27 cellular contexts compared by ENCODE assay signal in genomic region chr4:118999919-119000318, GRCh38.
DNase-seq lines count a peak whose midpoint lies in the region; ATAC-seq, FAIRE-seq and TF ChIP-seq lines count a peak whose summit lies in the region.
"Had no signal": no experiment of that assay in that cellular context is flagged by ENCODE, and none has a peak within 500 bp of the region (broad histone marks: within the 10 kb centered on the region; RNA-seq: fewer than 3 reads in every experiment).

No MANE protein-coding gene starts in this region.

- intact Hi-C loops in CD8-positive, alpha-beta T cell (cut with DNase I, micrococcal nuclease) = no loop called here

- no peak overlapping the region for H2BK12ac ChIP-seq in H1 (ENCODE audit: low read depth, low read length)

- H3K4me1 ChIP-seq in H1 (replicated peaks in 1 of 4; ENCODE audit: control insufficient read depth in 3 of 4, insufficient read depth in 4 of 4, low read length in 3 of 4) (peaks cover 0 to 8% (median 4%) of the 10 kb centered on the region in 4 experiments; a peak in 2 of 7 replicates), stomach smooth muscle (ENCODE audit: control insufficient read depth, insufficient read depth, low read length) (peaks cover 19% of the 10 kb centered on the region)
- H3K4me1 ChIP-seq in CD8-positive, alpha-beta T cell (ENCODE audit: insufficient read depth, low read length) = no peaks in the 10 kb centered on the region
- H3K4me1 ChIP-seq: BE2C, body of pancreas had no signal

- H3K27me3 ChIP-seq in H1 (replicated peaks in 1 of 4; ENCODE audit: control insufficient read depth in 3 of 4, extremely low read depth in 1 of 4, insufficient read depth in 3 of 4, low read length in 3 of 4) (no peaks in the 10 kb centered on the region), stomach smooth muscle (ENCODE audit: control insufficient read depth in 1 of 2, insufficient read depth in 2 of 2, low read length in 2 of 2) (no peaks in the 10 kb centered on the region)
- H3K27me3 ChIP-seq in CD8-positive, alpha-beta T cell (ENCODE audit: insufficient read depth, low read length) = no peaks in the 10 kb centered on the region
- H3K27me3 ChIP-seq: BE2C, body of pancreas had no signal

- no peaks in the 10 kb centered on the region for H3K36me3 ChIP-seq in H1 (ENCODE audit: control insufficient read depth in 2 of 4, insufficient read depth in 4 of 4, low read length in 3 of 4)
- H3K36me3 ChIP-seq in stomach smooth muscle (ENCODE audit: control insufficient read depth in 2 of 2, insufficient read depth in 2 of 2, low read length in 2 of 2) = peaks cover 0 to 4% of the 10 kb centered on the region in 2 donors
- H3K36me3 ChIP-seq in CD8-positive, alpha-beta T cell (ENCODE audit: insufficient read depth, low read length) = no peaks in the 10 kb centered on the region

- H3K27ac ChIP-seq in H1 (ENCODE audit: low read depth, low read length) (no peak overlapping the region), stomach smooth muscle (ENCODE audit: low read length) (peak overlapping the region; percentile 82)
- H3K27ac ChIP-seq in CD8-positive, alpha-beta T cell (ENCODE audit: low read depth, low read length) = no peak overlapping the region
- H3K27ac ChIP-seq: body of pancreas had no signal

- H4K8ac ChIP-seq in H1 (ENCODE audit: extremely low read depth, insufficient read depth, low read length) = no peak overlapping the region

- no peaks in the 10 kb centered on the region for H3K9me3 ChIP-seq in H1 (ENCODE audit: insufficient read depth in 2 of 2, low read depth in 1 of 2, low read length in 1 of 2)
- H3K9me3 ChIP-seq in stomach smooth muscle (ENCODE audit: control insufficient read depth in 2 of 2, low read length in 2 of 2) = no peaks in the 10 kb centered on the region
- H3K9me3 ChIP-seq in CD8-positive, alpha-beta T cell (ENCODE audit: low read length) = no peaks in the 10 kb centered on the region
- H3K9me3 ChIP-seq: BE2C, body of pancreas had no signal

- DNase-seq in LNCaP clone FGC (ENCODE audit: low read depth) (peak; percentile 17), H1 (ENCODE audit: low read depth in 1 of 2, low spot score in 2 of 2) (no peak), mesothelial cell of epicardium (ENCODE audit: low spot score in 2 of 2, unreplicated experiment in 2 of 2) (no peak), dermis blood vessel endothelial cell (no peak)
- no peak for DNase-seq in CD8-positive, alpha-beta T cell
- DNase-seq: ACHN; activated CD4-positive, alpha-beta T cell treated with anti-CD3 and anti-CD28 coated beads, Interleukin-2, amount 10 ng/mL, durations not matched to agents 24 days and 14 days; activated naive CD8-positive, alpha-beta T cell treated with anti-CD3 and anti-CD28 coated beads, Interleukin-2, amount 50 U/mL, for 24 hours; activated T-cell treated with anti-CD3 and anti-CD28 coated beads, Interleukin-2, amount 50 U/mL, for 24 hours; BE2C; body of pancreas; DMS153; effector memory CD8-positive, alpha-beta T cell; H9; midbrain; NCI-H1105; NCI-H2029; NCI-H524 treated with DMSO at 0.1 percent for 48 hours; PC-3; stimulated activated CD4-positive, alpha-beta T cell treated with anti-CD3 and anti-CD28 coated beads, Interleukin-15, amount 100 ng/mL, for 24 hours; stimulated activated naive CD4-positive, alpha-beta T cell treated with Interleukin-2 at 50 U/mL for 16 hours; T-helper 9 cell had no signal

- no peaks in the 10 kb centered on the region for H4K20me1 ChIP-seq in H1 (replicated peaks in 1 of 2; ENCODE audit: control insufficient read depth in 1 of 2, insufficient read depth in 2 of 2, low read length in 2 of 2)

- H3K14ac ChIP-seq in H1 (ENCODE audit: insufficient read length) = no peak overlapping the region

- 79% methylated on average over 1 of the region's 1 CpG; no CpG with 5 or more reads in 1 of the 2 experiments for WGBS in H1 (ENCODE audit: extremely low coverage in 1 of 2, insufficient coverage in 1 of 2, insufficient read length in 1 of 2, insufficient replicate concordance in 2 of 2, low coverage in 1 of 2, low lambda C conversion rate in 2 of 2, missing lambda C conversion rate in 1 of 2), 2 experiments

- no peak overlapping the region for H4K91ac ChIP-seq in H1 (replicated peaks; ENCODE audit: insufficient read length, low read length)

- H3K56ac ChIP-seq in H1 (replicated peaks; ENCODE audit: insufficient read length, low read depth, low read length) = no peak overlapping the region

- H3K18ac ChIP-seq in H1 (ENCODE audit: extremely low read depth, low read length) = no peak overlapping the region

- no peak overlapping the region for H3K4ac ChIP-seq in H1 (replicated peaks; ENCODE audit: insufficient read length, low read depth, low read length)

- TF ChIP-seq POLR2A in H1 (IDR thresholded peaks at IDR 0.05; ENCODE audit: control extremely low read depth in 1 of 2, low read depth in 2 of 2, low read length in 2 of 2) = no peak

- TF ChIP-seq EP300 in H1 (IDR thresholded peaks at IDR 0.05; ENCODE audit: borderline replicate concordance in 1 of 2, low read depth in 2 of 2, low read length in 2 of 2) = no peak

- H4K5ac ChIP-seq in H1 (ENCODE audit: insufficient read length, low read depth, low read length) = no peak overlapping the region

- H2BK5ac ChIP-seq in H1 (ENCODE audit: low read depth, low read length) = no peak overlapping the region

- TF ChIP-seq CTCF in LNCaP clone FGC (IDR thresholded peaks at IDR 0.05; ENCODE audit: control insufficient read depth, extremely low read depth, insufficient read depth) (no peak), H1 (IDR thresholded peaks at IDR 0.05; ENCODE audit: control extremely low read depth in 1 of 3, insufficient read depth in 1 of 3, low read depth in 1 of 3, low read length in 3 of 3) (no peak), mesothelial cell of epicardium (IDR thresholded peaks at IDR 0.05; ENCODE audit: unreplicated experiment) (no peak)
- TF ChIP-seq CTCF in CD8-positive, alpha-beta T cell (IDR thresholded peaks at IDR 0.05) = no peak

- peak overlapping the region; percentile 50 for H3K27ac Mint-ChIP-seq in mesothelial cell of epicardium
- no peak overlapping the region for H3K27ac Mint-ChIP-seq in CD8-positive, alpha-beta T cell
- H3K27ac Mint-ChIP-seq: activated CD4-positive, alpha-beta T cell treated with anti-CD3 and anti-CD28 coated beads, Interleukin-2, amount 10 ng/mL, durations not matched to agents 24 days and 14 days; activated naive CD8-positive, alpha-beta T cell treated with anti-CD3 and anti-CD28 coated beads, Interleukin-2, amount 50 U/mL, for 24 hours; activated T-cell treated with anti-CD3 and anti-CD28 coated beads, Interleukin-2, amount 50 U/mL, for 24 hours; effector memory CD8-positive, alpha-beta T cell; natural killer cell treated with Interleukin-12 subunit alpha and Interleukin-12 subunit beta and Interleukin-15 and Interleukin-18, amount 100 ng/mL, for 72 hours had no signal

- H3K23ac ChIP-seq in H1 (ENCODE audit: insufficient read length) = no peak overlapping the region

- H2BK15ac ChIP-seq in H1 (ENCODE audit: low read length) = no peak overlapping the region

- no peak overlapping the region for H2AK5ac ChIP-seq in H1 (ENCODE audit: low read depth, low read length)

- H3K4me1 Mint-ChIP-seq in mesothelial cell of epicardium = peaks cover 11% of the 10 kb centered on the region
- H3K4me1 Mint-ChIP-seq in CD8-positive, alpha-beta T cell (ENCODE audit: low read depth) = no peaks in the 10 kb centered on the region
- H3K4me1 Mint-ChIP-seq: activated CD4-positive, alpha-beta T cell treated with anti-CD3 and anti-CD28 coated beads, Interleukin-2, amount 10 ng/mL, durations not matched to agents 24 days and 14 days; activated naive CD8-positive, alpha-beta T cell treated with anti-CD3 and anti-CD28 coated beads, Interleukin-2, amount 50 U/mL, for 24 hours; IgD-negative memory B cell had no signal

- POLR2A ChIA-PET in H1 (lab: Charles Lee; ENCODE audit: partially characterized antibody) = no interaction called here
- POLR2A ChIA-PET in CD8-positive, alpha-beta T cell (lab: Charles Lee) = no interaction called here

- 0 out of 7 replicates have a peak overlapping the region, but pooled peaks of 1 of the 4 experiments have one; percentile 32 for H3K9ac ChIP-seq in H1 (replicated peaks in 1 of 4; ENCODE audit: extremely low read depth in 1 of 4, low read depth in 3 of 4, low read length in 3 of 4)
- peak overlapping the region; percentile 78 to 82 for H3K9ac ChIP-seq in stomach smooth muscle (ENCODE audit: low read length in 2 of 2)

- H3K27me3 Mint-ChIP-seq in mesothelial cell of epicardium (ENCODE audit: low read depth) = no peaks in the 10 kb centered on the region
- H3K27me3 Mint-ChIP-seq in CD8-positive, alpha-beta T cell (ENCODE audit: low read depth) = peaks cover 10% of the 10 kb centered on the region

- no peaks in the 10 kb centered on the region for H3K79me2 ChIP-seq in H1 (ENCODE audit: control insufficient read depth in 1 of 2, insufficient read depth in 2 of 2, low read length in 2 of 2)

- no peak overlapping the region for H3K4me3 ChIP-seq in LNCaP clone FGC (ENCODE audit: low read depth, low read length)
- no peak overlapping the region for H3K4me3 ChIP-seq in H1 (ENCODE audit: extremely low read depth in 1 of 4, insufficient read depth in 2 of 4, low read depth in 3 of 4, low read length in 4 of 4)
- H3K4me3 ChIP-seq in stomach smooth muscle (ENCODE audit: low read length in 2 of 2) = peak overlapping the region; percentile 0 to 9
- H3K4me3 ChIP-seq in CD8-positive, alpha-beta T cell (ENCODE audit: low read depth, low read length) = no peak overlapping the region
- H3K4me3 ChIP-seq: body of pancreas had no signal

- no peak overlapping the region for H3K4me3 Mint-ChIP-seq in mesothelial cell of epicardium
- no peak overlapping the region for H3K4me3 Mint-ChIP-seq in CD8-positive, alpha-beta T cell
- H3K4me3 Mint-ChIP-seq: activated CD4-positive, alpha-beta T cell treated with anti-CD3 and anti-CD28 coated beads, Interleukin-2, amount 10 ng/mL, durations not matched to agents 24 days and 14 days; activated naive CD8-positive, alpha-beta T cell treated with anti-CD3 and anti-CD28 coated beads, Interleukin-2, amount 50 U/mL, for 24 hours; activated T-cell treated with anti-CD3 and anti-CD28 coated beads, Interleukin-2, amount 50 U/mL, for 24 hours; effector memory CD8-positive, alpha-beta T cell; H9; IgD-negative memory B cell; natural killer cell treated with Interleukin-12 subunit alpha and Interleukin-12 subunit beta and Interleukin-15 and Interleukin-18, amount 100 ng/mL, for 72 hours had no signal

- no peaks in the 10 kb centered on the region for H3K9me3 Mint-ChIP-seq in mesothelial cell of epicardium
- no peaks in the 10 kb centered on the region for H3K9me3 Mint-ChIP-seq in CD8-positive, alpha-beta T cell
- H3K9me3 Mint-ChIP-seq: activated CD4-positive, alpha-beta T cell treated with anti-CD3 and anti-CD28 coated beads, Interleukin-2, amount 10 ng/mL, durations not matched to agents 24 days and 14 days; activated naive CD8-positive, alpha-beta T cell treated with anti-CD3 and anti-CD28 coated beads, Interleukin-2, amount 50 U/mL, for 24 hours; activated T-cell treated with anti-CD3 and anti-CD28 coated beads, Interleukin-2, amount 50 U/mL, for 24 hours; effector memory CD8-positive, alpha-beta T cell; H9; IgD-negative memory B cell; natural killer cell treated with Interleukin-12 subunit alpha and Interleukin-12 subunit beta and Interleukin-15 and Interleukin-18, amount 100 ng/mL, for 72 hours had no signal

- ATAC-seq in GM19467 (IDR thresholded peaks at IDR 0.05; ENCODE audit: unreplicated experiment) (no peak), HG02970 (IDR thresholded peaks at IDR 0.05; ENCODE audit: low FRiP score, unreplicated experiment) (no peak)
- no peak for ATAC-seq in CD8-positive, alpha-beta T cell
- ATAC-seq: activated naive CD8-positive, alpha-beta T cell treated with anti-CD3 and anti-CD28 coated beads, Interleukin-2, amount 50 U/mL, for 24 hours; body of pancreas; effector memory CD8-positive, alpha-beta T cell; natural killer cell treated with Interleukin-12 subunit alpha and Interleukin-12 subunit beta and Interleukin-15 and Interleukin-18, amount 100 ng/mL, for 72 hours; PC-3 had no signal

- FAIRE-seq in H1 (lab: Jason Lieb, UNC) = no peak

- no peaks in the 10 kb centered on the region for H3K79me1 ChIP-seq in H1 (ENCODE audit: low read depth, low read length)

- CTCF ChIA-PET in H1 (lab: Charles Lee; ENCODE audit: partially characterized antibody) = interaction anchor here (0.5 to 1.9 kb wide), 4 partner anchors 11 to 135 kb away, joined by 3 to 5 read pairs (median 4); no protein-coding TSS in a partner anchor
- CTCF ChIA-PET in CD8-positive, alpha-beta T cell (lab: Charles Lee) = no interaction called here

- no peak for TF ChIP-seq RAD21 in H1 (IDR thresholded peaks at IDR 0.05 in 1 of 2, conservative IDR thresholded peaks at IDR 0.05 in 1 of 2; ENCODE audit: low read depth in 2 of 2, low read length in 2 of 2)

- no peak overlapping the region for H3K4me2 ChIP-seq in H1 (ENCODE audit: insufficient read depth in 1 of 2, low read depth in 2 of 2, low read length in 2 of 2)

- 0 out of 2 replicates have a peak overlapping the region, but pooled peaks have one; percentile 90 for H2AFZ ChIP-seq in H1 (ENCODE audit: low read length)

- H3K36me3 Mint-ChIP-seq in mesothelial cell of epicardium = peaks cover under 1% of the 10 kb centered on the region
- H3K36me3 Mint-ChIP-seq in CD8-positive, alpha-beta T cell = no peaks in the 10 kb centered on the region
- H3K36me3 Mint-ChIP-seq: natural killer cell treated with Interleukin-12 subunit alpha and Interleukin-12 subunit beta and Interleukin-15 and Interleukin-18, amount 100 ng/mL, for 72 hours had no signal

- no peaks in the 10 kb centered on the region for H3K23me2 ChIP-seq in H1 (ENCODE audit: low read depth, low read length)

- H2BK120ac ChIP-seq in H1 (replicated peaks; ENCODE audit: low read depth, low read length) = no peak overlapping the region

- H2BK20ac ChIP-seq in H1 (ENCODE audit: low read length) = no peak overlapping the region

Comparison
In these comparisons a context has a peak if more than half of its experiments do, and no peak if none do; other contexts are left out.
1. H3K4me3 ChIP-seq: peak in stomach smooth muscle (2 of 2); none in LNCaP clone FGC (single experiment), H1 (0 of 4) and CD8-positive, alpha-beta T cell (single experiment).